In genomic region chr11:12842933-12843636, GRCh38 we compare ENCODE assay signal across 9 cellular contexts.
A peak's percentile ranks its signal among the peaks of the same experiment; 100 is the strongest.
DNase-seq lines count a peak whose midpoint lies in the region; ATAC-seq and TF ChIP-seq lines count a peak whose summit lies in the region.
"Had no signal": no experiment of that assay in that cellular context is flagged by ENCODE, and none has a peak within 500 bp of the region (broad histone marks: within the 10 kb centered on the region; RNA-seq: fewer than 3 reads in every experiment).

No MANE protein-coding gene starts in this region.

- H2AFZ ChIP-seq in mammary epithelial cell (ENCODE audit: low read depth, low read length): no peak overlapping the region

- H3K4me2 ChIP-seq in mammary epithelial cell (ENCODE audit: insufficient read depth, low read depth, low read length): peak overlapping the region; percentile 62

- H3K4me1 ChIP-seq in mammary epithelial cell (ENCODE audit: insufficient read depth, low read length): peaks cover 52% of the 10 kb centered on the region

- peak; percentile 74 for DNase-seq in ELF-1 (ENCODE audit: low read depth, low spot score)
- peak; percentile 67 for DNase-seq in NCI-H2196 (lab: John Stamatoyannopoulos, UW; ENCODE audit: unreplicated experiment)
- DNase-seq in mammary epithelial cell: peak; percentile 54
- no peak for DNase-seq in osteocyte (ENCODE audit: extremely low spot score, unreplicated experiment)
- no peak for DNase-seq in stimulated activated CD8-positive, alpha-beta memory T cell treated with anti-CD3 and anti-CD28 coated beads, Interleukin-4, amount 100 ng/mL, for 48 hours
- DNase-seq in activated effector memory CD4-positive, alpha-beta T cell treated with anti-CD3 and anti-CD28 coated beads, Interleukin-2, amount 50 U/mL, for 16 hours: no peak
- no peak for DNase-seq in activated T-cell treated with anti-CD3 and anti-CD28 coated beads for 4 hours
- DNase-seq: central memory CD4-positive, alpha-beta T cell had no signal

- no peaks in the 10 kb centered on the region for H3K9me3 ChIP-seq in mammary epithelial cell (replicated peaks; ENCODE audit: insufficient read depth, low read length)

- H3K36me3 ChIP-seq in mammary epithelial cell (ENCODE audit: insufficient read depth, low read length): no peaks in the 10 kb centered on the region

- no peak for TF ChIP-seq CTCF in mammary epithelial cell (conservative IDR thresholded peaks at IDR 0.05 in 1 of 2, IDR thresholded peaks at IDR 0.05 in 1 of 2; ENCODE audit: extremely low read depth in 1 of 2, insufficient read depth in 1 of 2, low read depth in 1 of 2, low read length in 2 of 2)
- no peak for TF ChIP-seq CTCF in osteocyte (IDR thresholded peaks at IDR 0.05)

- H3K27me3 ChIP-seq in mammary epithelial cell (ENCODE audit: insufficient read depth, low read length): no peaks in the 10 kb centered on the region

- H3K36me3 Mint-ChIP-seq in osteocyte (ENCODE audit: unreplicated experiment): no peaks in the 10 kb centered on the region

- peak overlapping the region; percentile 89 for H3K27ac ChIP-seq in mammary epithelial cell (ENCODE audit: insufficient read depth, low read depth, low read length)

- CTCF ChIA-PET in mammary epithelial cell (lab: Charles Lee; ENCODE audit: low non-redundant PET): no interaction called here

- H3K27me3 Mint-ChIP-seq in osteocyte (ENCODE audit: unreplicated experiment): no peaks in the 10 kb centered on the region

- in situ Hi-C loops in mammary epithelial cell (cut with MboI; ENCODE audit: low sequenced_read_pairs in 2 of 2): no loop called here

- intact Hi-C loops in mammary epithelial cell (cut with micrococcal nuclease): no loop called here

- no peak overlapping the region for H3K9ac ChIP-seq in mammary epithelial cell (ENCODE audit: insufficient read depth, low read length)

- no peaks in the 10 kb centered on the region for H4K20me1 ChIP-seq in mammary epithelial cell (ENCODE audit: insufficient read depth, low read length)

- no peak overlapping the region for H3K4me3 Mint-ChIP-seq in osteocyte (ENCODE audit: unreplicated experiment)

- WGBS in mammary epithelial cell (ENCODE audit: low coverage, missing lambda C conversion rate): 8% methylated on average over 6 of the region's 6 CpGs

- peaks cover 92% of the 10 kb centered on the region for H3K79me2 ChIP-seq in mammary epithelial cell (ENCODE audit: insufficient read depth, low read length)

- H3K4me3 ChIP-seq in mammary epithelial cell (replicated peaks in 1 of 3; ENCODE audit: insufficient read depth in 1 of 3, low read depth in 2 of 3, low read length in 3 of 3): peak overlapping the region in 1 of 3 experiments; percentile 0

- H3K27ac Mint-ChIP-seq in osteocyte (ENCODE audit: unreplicated experiment): peak overlapping the region; percentile 79

- no peaks in the 10 kb centered on the region for H3K9me3 Mint-ChIP-seq in osteocyte (ENCODE audit: unreplicated experiment)

- BruUV-seq in mammary epithelial cell (replicated peaks; lab: Mats Ljungman, UMichigan): no TSS peak

- peaks cover 83% of the 10 kb centered on the region for H3K4me1 Mint-ChIP-seq in osteocyte (ENCODE audit: unreplicated experiment)

- dilution Hi-C loops in mammary epithelial cell (cut with HindIII; ENCODE audit: low sequenced_read_pairs): no loop called here

- ATAC-seq in GM19455 (IDR thresholded peaks at IDR 0.05; ENCODE audit: unreplicated experiment): no peak

Comparison
In these comparisons a context has a peak if more than half of its experiments do, and no peak if none do; other contexts are left out.
1. DNase-seq: peak in ELF-1 (single experiment), NCI-H2196 (single experiment) and mammary epithelial cell (single experiment); none in osteocyte (single experiment), stimulated activated CD8-positive, alpha-beta memory T cell treated with anti-CD3 and anti-CD28 coated beads, Interleukin-4, amount 100 ng/mL, for 48 hours (single experiment), activated effector memory CD4-positive, alpha-beta T cell treated with anti-CD3 and anti-CD28 coated beads, Interleukin-2, amount 50 U/mL, for 16 hours (single experiment) and activated T-cell treated with anti-CD3 and anti-CD28 coated beads for 4 hours (single experiment).